2 cellular contexts compared by ENCODE assay signal in genomic region chr3:56094170-56094569, GRCh38.
TF ChIP-seq lines count a peak whose summit lies in the region.

No MANE protein-coding gene starts in this region.

TF ChIP-seq in GM23338, 12 proteins besides CTCF, POLR2A, EP300 and RAD21:
- TF ChIP-seq CREB1 (CRISPR knock-in tag; IDR thresholded peaks at IDR 0.05; ENCODE audit: low read depth) (no peak), ETS1 (IDR thresholded peaks at IDR 0.05) (no peak), REST (IDR thresholded peaks at IDR 0.05; ENCODE audit: unreplicated experiment) (no peak), ZNF114 (CRISPR knock-in tag; IDR thresholded peaks at IDR 0.05) (no peak), POLR2AphosphoS5 (IDR thresholded peaks at IDR 0.05; ENCODE audit: low read depth) (no peak), NANOG (IDR thresholded peaks at IDR 0.05; ENCODE audit: borderline replicate concordance) (no peak), EZH2 (IDR thresholded peaks at IDR 0.05; ENCODE audit: low read depth, unreplicated experiment) (no peak), ZNF331 (CRISPR knock-in tag; IDR thresholded peaks at IDR 0.05; ENCODE audit: low read depth) (no peak), EZH2phosphoT487 (IDR thresholded peaks at IDR 0.05; ENCODE audit: unreplicated experiment) (no peak), JUNB (IDR thresholded peaks at IDR 0.05; ENCODE audit: unreplicated experiment) (no peak), ZNF462 (CRISPR knock-in tag; IDR thresholded peaks at IDR 0.05) (no peak), STAT1 (IDR thresholded peaks at IDR 0.05; ENCODE audit: unreplicated experiment) (no peak)

TF ChIP-seq in H1, 55 proteins besides CTCF, POLR2A, EP300 and RAD21:
- TF ChIP-seq SP4 (IDR thresholded peaks at IDR 0.05; ENCODE audit: low read length) (no peak), TEAD4 (IDR thresholded peaks at IDR 0.05; ENCODE audit: low read depth, low read length) (no peak), PHF8 (conservative IDR thresholded peaks at IDR 0.05; ENCODE audit: low read depth, low read length) (no peak), HDAC2 (IDR thresholded peaks at IDR 0.05; ENCODE audit: borderline replicate concordance in 1 of 2, low read depth in 2 of 2, low read length in 2 of 2) (no peak), USF2 (IDR thresholded peaks at IDR 0.05; ENCODE audit: low read length) (no peak), KDM1A (IDR thresholded peaks at IDR 0.05; ENCODE audit: borderline replicate concordance, low read length) (no peak), MAFK (IDR thresholded peaks at IDR 0.05; ENCODE audit: low read depth, low read length) (no peak), SRF (IDR thresholded peaks at IDR 0.05; ENCODE audit: low read depth, low read length) (no peak), FOSL1 (IDR thresholded peaks at IDR 0.05; ENCODE audit: insufficient read depth, low read depth, low read length) (no peak), POLR2AphosphoS5 (IDR thresholded peaks at IDR 0.05; ENCODE audit: low read depth, low read length) (no peak), EZH2 (IDR thresholded peaks at IDR 0.05; ENCODE audit: low read depth, low read length, severe bottlenecking) (no peak), SUZ12 (IDR thresholded peaks at IDR 0.05; ENCODE audit: low read length) (no peak), BACH1 (IDR thresholded peaks at IDR 0.05; ENCODE audit: low read length) (no peak)
